18 cellular contexts compared by ENCODE assay signal in genomic region chrX:773292-774025, GRCh38.
DNase-seq lines count a peak whose midpoint lies in the region; ATAC-seq, FAIRE-seq and TF ChIP-seq lines count a peak whose summit lies in the region.
"Had no signal": no experiment of that assay in that cellular context is flagged by ENCODE, and none has a peak within 500 bp of the region (broad histone marks: within the 10 kb centered on the region; RNA-seq: fewer than 3 reads in every experiment).

No MANE protein-coding gene starts in this region.

- DNase-seq in activated CD8-positive, alpha-beta T cell treated with anti-CD3 and anti-CD28 coated beads for 36 hours: no peak
- no peak for DNase-seq in activated CD8-positive, alpha-beta T cell treated with anti-CD3 and anti-CD28 coated beads, Interleukin-2, amount 10 ng/mL, durations not matched to agents 7 days and 5 days
- DNase-seq in H1 (ENCODE audit: low read depth in 1 of 2, low spot score in 2 of 2) (no peak), osteoblast (ENCODE audit: insufficient read length, low spot score, missing footprints) (peak; percentile 15), BE2C (no peak), COLO829 (ENCODE audit: low spot score) (no peak)
- DNase-seq in stimulated activated CD4-positive, alpha-beta T cell treated with anti-CD3 and anti-CD28 coated beads, Interleukin-4, amount 100 ng/mL, for 1 hour: no peak
- DNase-seq: Calu3; CD4-positive, CD25-positive, alpha-beta regulatory T cell; DMS79; GM23248; H7 had no signal

- H3K79me1 ChIP-seq in H1 (ENCODE audit: low read depth, low read length): no peaks in the 10 kb centered on the region

- TF ChIP-seq EP300 in H1 (IDR thresholded peaks at IDR 0.05; ENCODE audit: borderline replicate concordance in 1 of 2, low read depth in 2 of 2, low read length in 2 of 2): no peak

- H3K36me3 Mint-ChIP-seq in activated CD8-positive, alpha-beta T cell treated with anti-CD3 and anti-CD28 coated beads for 36 hours (ENCODE audit: low read depth): no peaks in the 10 kb centered on the region
- H3K36me3 Mint-ChIP-seq in activated CD8-positive, alpha-beta T cell treated with anti-CD3 and anti-CD28 coated beads, Interleukin-2, amount 10 ng/mL, durations not matched to agents 7 days and 5 days (ENCODE audit: low read depth): no peaks in the 10 kb centered on the region
- H3K36me3 Mint-ChIP-seq: CD4-positive, CD25-positive, alpha-beta regulatory T cell; IgD-negative memory B cell had no signal

- H3K4me2 ChIP-seq in H1 (ENCODE audit: insufficient read depth in 1 of 2, low read depth in 2 of 2, low read length in 2 of 2) (no peak overlapping the region), osteoblast (ENCODE audit: insufficient read depth, low read length) (no peak overlapping the region)
- H3K4me2 ChIP-seq: BLaER1 treated with 17β-estradiol and CSF1 and Interleukin-3, amounts not matched to agents 10 nM and 100 nM had no signal

- no peak for TF ChIP-seq POLR2A in H1 (IDR thresholded peaks at IDR 0.05; ENCODE audit: control extremely low read depth in 1 of 2, low read depth in 2 of 2, low read length in 2 of 2)

- peaks cover 5% of the 10 kb centered on the region; the same call in 1 of the 2 replicates for H3K23me2 ChIP-seq in H1 (ENCODE audit: low read depth, low read length)

- H4K91ac ChIP-seq in H1 (replicated peaks; ENCODE audit: insufficient read length, low read length): no peak overlapping the region

- H3K9me3 Mint-ChIP-seq in activated CD8-positive, alpha-beta T cell treated with anti-CD3 and anti-CD28 coated beads for 36 hours: peaks cover 2% of the 10 kb centered on the region
- peaks cover 8% of the 10 kb centered on the region for H3K9me3 Mint-ChIP-seq in activated CD8-positive, alpha-beta T cell treated with anti-CD3 and anti-CD28 coated beads, Interleukin-2, amount 10 ng/mL, durations not matched to agents 7 days and 5 days (ENCODE audit: insufficient read depth)

- intact Hi-C loops in activated CD8-positive, alpha-beta T cell treated with anti-CD3 and anti-CD28 coated beads for 36 hours (cut with micrococcal nuclease): no loop called here

- H3K4ac ChIP-seq in H1 (replicated peaks; ENCODE audit: insufficient read length, low read depth, low read length): no peak overlapping the region

- H3K56ac ChIP-seq in H1 (replicated peaks; ENCODE audit: insufficient read length, low read depth, low read length): no peak overlapping the region

- no peak overlapping the region; a peak in 1 of 7 replicates for H3K9ac ChIP-seq in H1 (replicated peaks in 1 of 4; ENCODE audit: extremely low read depth in 1 of 4, low read depth in 3 of 4, low read length in 3 of 4)
- H3K9ac ChIP-seq: BLaER1 treated with 17β-estradiol and CSF1 and Interleukin-3, amounts not matched to agents 10 nM and 100 nM; GM23248 had no signal

- H3K9me3 ChIP-seq in H1 (ENCODE audit: insufficient read depth in 2 of 2, low read depth in 1 of 2, low read length in 1 of 2) (no peaks in the 10 kb centered on the region), osteoblast (ENCODE audit: low read depth, low read length) (no peaks in the 10 kb centered on the region), BE2C (no peaks in the 10 kb centered on the region)
- H3K9me3 ChIP-seq: BLaER1 treated with 17β-estradiol and CSF1 and Interleukin-3, amounts not matched to agents 10 nM and 100 nM had no signal

- H3K4me3 Mint-ChIP-seq in activated CD8-positive, alpha-beta T cell treated with anti-CD3 and anti-CD28 coated beads for 36 hours: no peak overlapping the region
- H3K4me3 Mint-ChIP-seq in activated CD8-positive, alpha-beta T cell treated with anti-CD3 and anti-CD28 coated beads, Interleukin-2, amount 10 ng/mL, durations not matched to agents 7 days and 5 days: no peak overlapping the region
- H3K4me3 Mint-ChIP-seq: CD4-positive, CD25-positive, alpha-beta regulatory T cell; IgD-negative memory B cell had no signal

- H2BK20ac ChIP-seq in H1 (ENCODE audit: low read length): no peak overlapping the region

- no peaks in the 10 kb centered on the region for H3K79me2 ChIP-seq in H1 (ENCODE audit: control insufficient read depth in 1 of 2, insufficient read depth in 2 of 2, low read length in 2 of 2)
- no peaks in the 10 kb centered on the region for H3K79me2 ChIP-seq in osteoblast (ENCODE audit: insufficient read depth, low read length)

- FAIRE-seq in H1 (lab: Jason Lieb, UNC): no peak
- FAIRE-seq: G401.6, GM12891 had no signal

- no peak overlapping the region for H2AK5ac ChIP-seq in H1 (ENCODE audit: low read depth, low read length)

- H2BK12ac ChIP-seq in H1 (ENCODE audit: low read depth, low read length): peak overlapping the region; percentile 50; the same call in 1 of the 2 replicates

- peak; percentile 33 for TF ChIP-seq CTCF in activated CD8-positive, alpha-beta T cell treated with anti-CD3 and anti-CD28 coated beads for 36 hours (IDR thresholded peaks at IDR 0.05)
- TF ChIP-seq CTCF in H1 (IDR thresholded peaks at IDR 0.05; ENCODE audit: control extremely low read depth in 1 of 3, insufficient read depth in 1 of 3, low read depth in 1 of 3, low read length in 3 of 3): no peak
- no peak for TF ChIP-seq CTCF in osteoblast (IDR thresholded peaks at IDR 0.05; ENCODE audit: extremely low read depth, low read depth, low read length)
- no peak for TF ChIP-seq CTCF in BE2C (IDR thresholded peaks at IDR 0.05; ENCODE audit: low read depth, low read length)

- no peak overlapping the region for H3K4me3 ChIP-seq in H1 (ENCODE audit: extremely low read depth in 1 of 4, insufficient read depth in 2 of 4, low read depth in 3 of 4, low read length in 4 of 4)
- H3K4me3 ChIP-seq in osteoblast (ENCODE audit: insufficient read depth, low read length): no peak overlapping the region
- H3K4me3 ChIP-seq in BE2C (ENCODE audit: low read depth, low read length): no peak overlapping the region
- H3K4me3 ChIP-seq: BLaER1 treated with 17β-estradiol and CSF1 and Interleukin-3, amounts not matched to agents 10 nM and 100 nM; GM23248 had no signal

- H3K36me3 ChIP-seq in H1 (ENCODE audit: control insufficient read depth in 2 of 4, insufficient read depth in 4 of 4, low read length in 3 of 4) (no peaks in the 10 kb centered on the region), osteoblast (ENCODE audit: insufficient read depth, low read length) (no peaks in the 10 kb centered on the region), BE2C (no peaks in the 10 kb centered on the region)
- H3K36me3 ChIP-seq: BLaER1 treated with 17β-estradiol and CSF1 and Interleukin-3, amounts not matched to agents 10 nM and 100 nM had no signal

- H3K27me3 ChIP-seq in H1 (replicated peaks in 1 of 4; ENCODE audit: control insufficient read depth in 3 of 4, extremely low read depth in 1 of 4, insufficient read depth in 3 of 4, low read length in 3 of 4): peaks cover 0 to 2% (median 0%) of the 10 kb centered on the region in 4 experiments; a peak in 1 of 7 replicates
- H3K27me3 ChIP-seq in osteoblast (ENCODE audit: insufficient read depth, low read length): peaks cover 3% of the 10 kb centered on the region
- H3K27me3 ChIP-seq in BE2C: no peaks in the 10 kb centered on the region
- H3K27me3 ChIP-seq: BLaER1 treated with 17β-estradiol and CSF1 and Interleukin-3, amounts not matched to agents 10 nM and 100 nM had no signal

- H3K4me1 ChIP-seq in H1 (replicated peaks in 1 of 4; ENCODE audit: control insufficient read depth in 3 of 4, insufficient read depth in 4 of 4, low read length in 3 of 4): peaks cover 3 to 5% (median 4%) of the 10 kb centered on the region in 4 experiments; a peak in 5 of 7 replicates
- H3K4me1 ChIP-seq in osteoblast (ENCODE audit: insufficient read depth, low read length): no peaks in the 10 kb centered on the region
- H3K4me1 ChIP-seq in BE2C: no peaks in the 10 kb centered on the region

- ATAC-seq in activated CD8-positive, alpha-beta T cell treated with anti-CD3 and anti-CD28 coated beads for 36 hours: no peak
- no peak for ATAC-seq in activated CD8-positive, alpha-beta T cell treated with anti-CD3 and anti-CD28 coated beads, Interleukin-2, amount 10 ng/mL, durations not matched to agents 7 days and 5 days
- no peak for ATAC-seq in HG02981 (IDR thresholded peaks at IDR 0.05; ENCODE audit: unreplicated experiment)

- H3K27me3 Mint-ChIP-seq in activated CD8-positive, alpha-beta T cell treated with anti-CD3 and anti-CD28 coated beads for 36 hours: peaks cover 7% of the 10 kb centered on the region
- no peaks in the 10 kb centered on the region for H3K27me3 Mint-ChIP-seq in activated CD8-positive, alpha-beta T cell treated with anti-CD3 and anti-CD28 coated beads, Interleukin-2, amount 10 ng/mL, durations not matched to agents 7 days and 5 days (ENCODE audit: low read depth)
- H3K27me3 Mint-ChIP-seq: CD4-positive, CD25-positive, alpha-beta regulatory T cell; IgD-negative memory B cell had no signal

- H3K27ac ChIP-seq in H1 (ENCODE audit: low read depth, low read length): no peak overlapping the region
- H3K27ac ChIP-seq in osteoblast (ENCODE audit: low read depth, low read length): no peak overlapping the region
- H3K27ac ChIP-seq: 22Rv1; BLaER1 treated with 17β-estradiol and CSF1 and Interleukin-3, amounts not matched to agents 10 nM and 100 nM; GM23248 had no signal

- H3K23ac ChIP-seq in H1 (ENCODE audit: insufficient read length): no peak overlapping the region

- no peak overlapping the region for H2BK5ac ChIP-seq in H1 (ENCODE audit: low read depth, low read length)

- H3K14ac ChIP-seq in H1 (ENCODE audit: insufficient read length): no peak overlapping the region

- no peak overlapping the region for H3K27ac Mint-ChIP-seq in activated CD8-positive, alpha-beta T cell treated with anti-CD3 and anti-CD28 coated beads for 36 hours
- H3K27ac Mint-ChIP-seq in activated CD8-positive, alpha-beta T cell treated with anti-CD3 and anti-CD28 coated beads, Interleukin-2, amount 10 ng/mL, durations not matched to agents 7 days and 5 days: no peak overlapping the region
- H3K27ac Mint-ChIP-seq: CD4-positive, CD25-positive, alpha-beta regulatory T cell; IgD-negative memory B cell had no signal

- H2AFZ ChIP-seq in H1 (ENCODE audit: low read length) (no peak overlapping the region), osteoblast (ENCODE audit: low read length) (no peak overlapping the region)
- H2AFZ ChIP-seq: GM23248 had no signal

- POLR2A ChIA-PET in activated CD8-positive, alpha-beta T cell treated with anti-CD3 and anti-CD28 coated beads for 36 hours (lab: Charles Lee): no interaction called here
- POLR2A ChIA-PET in activated CD8-positive, alpha-beta T cell treated with anti-CD3 and anti-CD28 coated beads, Interleukin-2, amount 10 ng/mL, durations not matched to agents 7 days and 5 days (lab: Charles Lee): no interaction called here
- POLR2A ChIA-PET in H1 (lab: Charles Lee; ENCODE audit: partially characterized antibody): no interaction called here

- H3K18ac ChIP-seq in H1 (ENCODE audit: extremely low read depth, low read length): 0 out of 2 replicates have a peak overlapping the region, but pooled peaks have one; percentile 29

- no peak for TF ChIP-seq RAD21 in H1 (IDR thresholded peaks at IDR 0.05 in 1 of 2, conservative IDR thresholded peaks at IDR 0.05 in 1 of 2; ENCODE audit: low read depth in 2 of 2, low read length in 2 of 2)

- H4K20me1 ChIP-seq in H1 (replicated peaks in 1 of 2; ENCODE audit: control insufficient read depth in 1 of 2, insufficient read depth in 2 of 2, low read length in 2 of 2) (no peaks in the 10 kb centered on the region), osteoblast (ENCODE audit: insufficient read depth, low read length) (no peaks in the 10 kb centered on the region)
- H4K20me1 ChIP-seq: BLaER1 treated with 17β-estradiol and CSF1 and Interleukin-3, amounts not matched to agents 10 nM and 100 nM had no signal

- H4K5ac ChIP-seq in H1 (ENCODE audit: insufficient read length, low read depth, low read length): no peak overlapping the region

- no peak overlapping the region for H2BK120ac ChIP-seq in H1 (replicated peaks; ENCODE audit: low read depth, low read length)

- WGBS in H1 (ENCODE audit: extremely low coverage in 1 of 2, insufficient coverage in 1 of 2, insufficient read length in 1 of 2, insufficient replicate concordance in 2 of 2, low coverage in 1 of 2, low lambda C conversion rate in 2 of 2, missing lambda C conversion rate in 1 of 2), 2 experiments: 88% methylated on average over 9 of the region's 9 CpGs; no CpG with 5 or more reads in 1 of the 2 experiments

- H3K4me1 Mint-ChIP-seq in activated CD8-positive, alpha-beta T cell treated with anti-CD3 and anti-CD28 coated beads for 36 hours (ENCODE audit: low read depth): no peaks in the 10 kb centered on the region
- H3K4me1 Mint-ChIP-seq in activated CD8-positive, alpha-beta T cell treated with anti-CD3 and anti-CD28 coated beads, Interleukin-2, amount 10 ng/mL, durations not matched to agents 7 days and 5 days (ENCODE audit: low read depth): no peaks in the 10 kb centered on the region
- H3K4me1 Mint-ChIP-seq: IgD-negative memory B cell had no signal

- no peak overlapping the region for H4K8ac ChIP-seq in H1 (ENCODE audit: extremely low read depth, insufficient read depth, low read length)

- no peak overlapping the region for H2BK15ac ChIP-seq in H1 (ENCODE audit: low read length)

- CTCF ChIA-PET in activated CD8-positive, alpha-beta T cell treated with anti-CD3 and anti-CD28 coated beads for 36 hours (lab: Charles Lee): no interaction called here
- CTCF ChIA-PET in activated CD8-positive, alpha-beta T cell treated with anti-CD3 and anti-CD28 coated beads, Interleukin-2, amount 10 ng/mL, durations not matched to agents 7 days and 5 days (lab: Charles Lee): no interaction called here
- CTCF ChIA-PET in H1 (lab: Charles Lee; ENCODE audit: partially characterized antibody): no interaction called here
